In genomic region chr19:41261474-41262190, GRCh38 we compare ENCODE assay signal across 8 cellular contexts. TPM values are rescaled to one million over a fixed set of nuclear protein-coding genes. Genes with fewer than 3 reads are reported as not detected.
DNase-seq lines count a peak whose midpoint lies in the region; ATAC-seq and TF ChIP-seq lines count a peak whose summit lies in the region.

No MANE protein-coding gene starts in this region.

- peak in 3 of 34 experiments; percentile 3 to 21 (median 10) for DNase-seq in T-cell
- no peak for DNase-seq in CD1c-positive myeloid dendritic cell (ENCODE audit: extremely low spot score)
- no peak for DNase-seq in DMS79 treated with DMSO at 0.1 percent for 48 hours (lab: John Stamatoyannopoulos, UW)

- POLR2A ChIA-PET in T-cell (lab: Charles Lee), result interaction anchor here in 1 of 2 donors (2.7 kb wide), 1 partner anchor 102 kb away, joined by 33 read pairs; the partner anchor contains the start of gene B9D2

- H3K9ac ChIP-seq in parathyroid adenoma, result no peak overlapping the region

- H3K36me3 ChIP-seq in DOHH2 (ENCODE audit: control insufficient read depth, low read length) (peaks cover 28% of the 10 kb centered on the region), esophagus (ENCODE audit: control insufficient read depth in 2 of 2, insufficient read depth in 2 of 2, low read length in 1 of 2) (peaks cover 3 to 5% of the 10 kb centered on the region in 2 donors), parathyroid adenoma (ENCODE audit: control insufficient read depth, insufficient read depth, low read length) (no peaks in the 10 kb centered on the region)

- H3K9me3 Mint-ChIP-seq in T-cell, result no peaks in the 10 kb centered on the region

- CTCF ChIA-PET in T-cell (lab: Charles Lee), result interaction anchor here in 1 of 2 donors (0.6 to 4.4 kb wide), 3 partner anchors 58 to 141 kb away, joined by 3 to 52 read pairs (median 4); partner anchors contain the start of gene B9D2

- 52 to 59% methylated on average over 10 of the region's 10 CpGs for WGBS in esophagus, 2 donors

- H2AFZ ChIP-seq in parathyroid adenoma, result peak overlapping the region; percentile 82

- no peak for ATAC-seq in T-cell (replicated peaks in 1 of 4)
- ATAC-seq in GM21825 (IDR thresholded peaks at IDR 0.05; ENCODE audit: unreplicated experiment), result no peak
- ATAC-seq in GM18502 (IDR thresholded peaks at IDR 0.05; ENCODE audit: poor library complexity, unreplicated experiment), result no peak

- H3K27me3 ChIP-seq in DOHH2 (ENCODE audit: control insufficient read depth, low read length) (peaks cover 7% of the 10 kb centered on the region; the same call in 1 of the 2 replicates), esophagus (ENCODE audit: control insufficient read depth in 1 of 2, insufficient read depth in 2 of 2, low read length in 2 of 2) (no peaks in the 10 kb centered on the region), parathyroid adenoma (ENCODE audit: control insufficient read depth, insufficient read depth, low read length) (no peaks in the 10 kb centered on the region)

- no peak overlapping the region for H3K27ac ChIP-seq in DOHH2 (ENCODE audit: low read depth, low read length)
- H3K27ac ChIP-seq in esophagus (ENCODE audit: low read depth in 2 of 2, low read length in 1 of 2), result peak overlapping the region; percentile 99 to 100
- H3K27ac ChIP-seq in parathyroid adenoma, result peak overlapping the region; percentile 89

- H4K20me1 ChIP-seq in DOHH2 (ENCODE audit: control insufficient read depth, insufficient read depth, low read depth, low read length), result peaks cover 3% of the 10 kb centered on the region; the same call in 1 of the 2 replicates

- peaks cover 5% of the 10 kb centered on the region for H3K36me3 Mint-ChIP-seq in T-cell

- H3F3A ChIP-seq in DOHH2 (ENCODE audit: control insufficient read depth, insufficient read depth), result peaks cover 8% of the 10 kb centered on the region; the same call in 1 of the 2 replicates

- no peaks in the 10 kb centered on the region for H3K27me3 Mint-ChIP-seq in T-cell

- H3K4me2 ChIP-seq in DOHH2 (ENCODE audit: low read length) (peak overlapping the region; percentile 77), parathyroid adenoma (ENCODE audit: low read length) (peak overlapping the region; percentile 100)

- H3K4me3 ChIP-seq in DOHH2 (ENCODE audit: low read length) (peak overlapping the region; percentile 91), esophagus (ENCODE audit: low read depth in 1 of 2, low read length in 2 of 2) (peak overlapping the region; percentile 62 to 71), parathyroid adenoma (ENCODE audit: low read depth, low read length) (peak overlapping the region; percentile 94)

- H3K9me2 ChIP-seq in DOHH2 (replicated peaks; ENCODE audit: control insufficient read depth, low read length), result no peaks in the 10 kb centered on the region

- peaks cover 18% of the 10 kb centered on the region for H3K4me1 ChIP-seq in DOHH2 (ENCODE audit: control insufficient read depth, low read length)
- peaks cover 2 to 3% of the 10 kb centered on the region in 2 donors for H3K4me1 ChIP-seq in esophagus (ENCODE audit: control insufficient read depth in 2 of 2, insufficient read depth in 2 of 2, low read length in 1 of 2)
- peaks cover 5% of the 10 kb centered on the region for H3K4me1 ChIP-seq in parathyroid adenoma

- H3K4me1 Mint-ChIP-seq in T-cell, result peaks cover 31 to 34% (median 31%) of the 10 kb centered on the region in 3 donors

- peak overlapping the region; percentile 99 to 100 for H3K27ac Mint-ChIP-seq in T-cell

- H3K9me3 ChIP-seq in DOHH2 (ENCODE audit: control insufficient read depth, insufficient read depth, low read length) (no peaks in the 10 kb centered on the region), esophagus (ENCODE audit: control insufficient read depth in 2 of 2, insufficient read depth in 1 of 2, low read depth in 1 of 2, low read length in 1 of 2) (no peaks in the 10 kb centered on the region), parathyroid adenoma (ENCODE audit: control insufficient read depth, low read length) (no peaks in the 10 kb centered on the region)

- TF ChIP-seq CTCF in DOHH2 (IDR thresholded peaks at IDR 0.05; ENCODE audit: low read depth, low read length, poor library complexity, severe bottlenecking) (no peak), parathyroid adenoma (IDR thresholded peaks at IDR 0.05) (no peak)

- peak overlapping the region; percentile 92 to 100 (median 98) for H3K4me3 Mint-ChIP-seq in T-cell

- H3K79me2 ChIP-seq in DOHH2 (ENCODE audit: control insufficient read depth, low read length), result peaks cover 30% of the 10 kb centered on the region
- H3K79me2 ChIP-seq in parathyroid adenoma, result peaks cover 22% of the 10 kb centered on the region

RNA-seq across cellular contexts. Expression of gene HNRNPUL1, which starts 2.5 kb away (rescaled TPM):
- total RNA-seq in T-cell, result 100 to 1,000 TPM; 275 to 350 (median 307) TPM
- 10 to 100 TPM; 64.9 to 73.4 TPM for polyA plus RNA-seq in esophagus

RNA-seq across cellular contexts. Expression of gene AXL, which starts 42.6 kb away (rescaled TPM):
- under 1 TPM in 3 of 5 donors, not detected in 2; 0.16 to 0.70 (median 0.47) TPM for total RNA-seq in T-cell
- polyA plus RNA-seq in esophagus, result 1 to 10 TPM; 1.9 to 4.1 TPM

RNA-seq across cellular contexts. Expression of gene CCDC97, which starts 48.3 kb away (rescaled TPM):
- 10 to 100 TPM; 38.9 to 61.5 (median 55.1) TPM for total RNA-seq in T-cell
- 10 to 100 TPM; 12.2 to 14.0 TPM for polyA plus RNA-seq in esophagus
